In genomic region chr6:155026366-155027045, GRCh38 we compare ENCODE assay signal across 14 cellular contexts. TPM values are rescaled to one million over a fixed set of nuclear protein-coding genes. Genes with fewer than 3 reads are reported as not detected.
DNase-seq lines count a peak whose midpoint lies in the region; ATAC-seq, FAIRE-seq and TF ChIP-seq lines count a peak whose summit lies in the region.
"Had no signal": no experiment of that assay in that cellular context is flagged by ENCODE, and none has a peak within 500 bp of the region (broad histone marks: within the 10 kb centered on the region; RNA-seq: fewer than 3 reads in every experiment).

No MANE protein-coding gene starts in this region.

- ATAC-seq in left ventricle myocardium superior (peak; percentile 61), Right ventricle myocardium inferior (no peak), gastroesophageal sphincter (peak; percentile 50), upper lobe of right lung (peak; percentile 57)
- ATAC-seq: natural killer cell treated with Interleukin-12 subunit alpha and Interleukin-12 subunit beta and Interleukin-15 and Interleukin-18, amount 100 ng/mL, for 72 hours had no signal

- WGBS in gastroesophageal sphincter (ENCODE audit: low coverage in 1 of 2), 2 donors: 76 to 93% methylated on average over 3 to 5 of the region's 6 CpGs
- WGBS in sigmoid colon, 2 donors: 93 to 95% methylated on average over 6 of the region's 6 CpGs

- TF ChIP-seq EP300 in gastroesophageal sphincter (IDR thresholded peaks at IDR 0.05) (no peak), sigmoid colon (IDR thresholded peaks at IDR 0.05) (no peak)

- no peak for FAIRE-seq in GM12892 (lab: Jason Lieb, UNC)

- no peak overlapping the region for H3K27ac ChIP-seq in gastroesophageal sphincter
- no peak overlapping the region for H3K27ac ChIP-seq in upper lobe of right lung
- H3K27ac ChIP-seq in sigmoid colon: peak overlapping the region in 1 of 4 donors; percentile 15

- H3K27me3 ChIP-seq in gastroesophageal sphincter (no peaks in the 10 kb centered on the region), upper lobe of right lung (no peaks in the 10 kb centered on the region), sigmoid colon (no peaks in the 10 kb centered on the region)

- no peak for DNase-seq in left ventricle myocardium superior
- no peak for DNase-seq in Right ventricle myocardium inferior (ENCODE audit: missing footprints)
- DNase-seq in SW 1271 (lab: John Stamatoyannopoulos, UW): peak; percentile 35 to 73
- DNase-seq in upper lobe of right lung: no peak
- no peak for DNase-seq in sigmoid colon
- no peak for DNase-seq in SKM-1 (lab: John Stamatoyannopoulos, UW; ENCODE audit: unreplicated experiment)
- no peak for DNase-seq in GM12892 (ENCODE audit: insufficient read length)
- DNase-seq: CD4-positive, alpha-beta T cell; central memory CD4-positive, alpha-beta T cell; Karpas-422; stimulated activated naive CD4-positive, alpha-beta T cell; T-helper 9 cell had no signal

- TF ChIP-seq POLR2A in gastroesophageal sphincter (IDR thresholded peaks at IDR 0.05) (no peak), sigmoid colon (IDR thresholded peaks at IDR 0.05) (no peak), GM12892 (IDR thresholded peaks at IDR 0.05; ENCODE audit: low read depth, low read length) (no peak)

- no peak for TF ChIP-seq CTCF in gastroesophageal sphincter (IDR thresholded peaks at IDR 0.05)
- TF ChIP-seq CTCF in upper lobe of right lung (IDR thresholded peaks at IDR 0.05): no peak
- TF ChIP-seq CTCF in sigmoid colon (IDR thresholded peaks at IDR 0.05): no peak

- H3K9me3 ChIP-seq in gastroesophageal sphincter (no peaks in the 10 kb centered on the region), upper lobe of right lung (no peaks in the 10 kb centered on the region), sigmoid colon (no peaks in the 10 kb centered on the region)

- H3K4me3 ChIP-seq in gastroesophageal sphincter (no peak overlapping the region), upper lobe of right lung (no peak overlapping the region), sigmoid colon (no peak overlapping the region)

- H3K36me3 ChIP-seq in gastroesophageal sphincter: peaks cover 0 to 4% of the 10 kb centered on the region in 2 donors
- H3K36me3 ChIP-seq in upper lobe of right lung: no peaks in the 10 kb centered on the region
- no peaks in the 10 kb centered on the region for H3K36me3 ChIP-seq in sigmoid colon

- H3K4me1 ChIP-seq in gastroesophageal sphincter (peaks cover 0 to 2% (median 0%) of the 10 kb centered on the region in 3 donors), upper lobe of right lung (no peaks in the 10 kb centered on the region), sigmoid colon (peaks cover 0 to 13% (median 10%) of the 10 kb centered on the region in 4 donors)

- intact Hi-C loops in left ventricle myocardium superior (cut with micrococcal nuclease): no loop called here
- intact Hi-C loops in Right ventricle myocardium inferior (cut with DNase I): no loop called here
- intact Hi-C loops in upper lobe of right lung (cut with DNase I): no loop called here
- intact Hi-C loops in sigmoid colon (cut with DNase I): no loop called here

RNA-seq across cellular contexts. Expression of gene TIAM2, which starts 31.4 kb away (rescaled TPM):
- total RNA-seq in left ventricle myocardium superior (11.9 TPM), Right ventricle myocardium inferior (11.1 TPM), gastroesophageal sphincter (10 to 100 TPM in 3 of 4 donors, 1 to 10 TPM in 1; 6.3 to 22.6 (median 14.2) TPM), upper lobe of right lung (6.2 TPM), sigmoid colon (10 to 100 TPM; 11.0 to 15.8 (median 13.6) TPM)
- polyA plus RNA-seq in sigmoid colon: 1 to 10 TPM; 1.2 to 2.7 (median 1.6) TPM
- polyA plus RNA-seq in GM12892 (2012; ENCODE audit: missing spikeins): 27.5 TPM

Comparison
In these comparisons a context has a peak if more than half of its experiments do, and no peak if none do; other contexts are left out.
1. DNase-seq: peak in SW 1271 (2 of 2); none in left ventricle myocardium superior (single experiment), Right ventricle myocardium inferior (single experiment), upper lobe of right lung (single experiment), sigmoid colon (single experiment), SKM-1 (single experiment) and GM12892 (single experiment).